Comparison of ENCODE assay signal across 14 cellular contexts in genomic region chr16:13041646-13042045, GRCh38.
DNase-seq lines count a peak whose midpoint lies in the region; TF ChIP-seq lines count a peak whose summit lies in the region.
"Had no signal": no experiment of that assay in that cellular context is flagged by ENCODE, and none has a peak within 500 bp of the region (broad histone marks: within the 10 kb centered on the region; RNA-seq: fewer than 3 reads in every experiment).

No MANE protein-coding gene starts in this region.

- no peak for TF ChIP-seq POLR2A in spleen (IDR thresholded peaks at IDR 0.05)

- no peak overlapping the region for H3K9ac ChIP-seq in rectal smooth muscle tissue (ENCODE audit: low read length)
- H3K9ac ChIP-seq: BLaER1 had no signal

- H3K36me3 ChIP-seq in ectodermal cell (ENCODE audit: control insufficient read depth, insufficient read depth, low read length) (no peaks in the 10 kb centered on the region), rectal smooth muscle tissue (ENCODE audit: control insufficient read depth, insufficient read depth, low read length) (no peaks in the 10 kb centered on the region), spleen (no peaks in the 10 kb centered on the region)
- H3K36me3 ChIP-seq: BLaER1 had no signal

- DNase-seq in D341Med (ENCODE audit: low spot score) = peak; percentile 38
- DNase-seq in LHCN-M2 (ENCODE audit: low read depth) = peak; percentile 56
- DNase-seq in spleen = no peak
- DNase-seq in SHP77 (lab: John Stamatoyannopoulos, UW) = no peak
- no peak for DNase-seq in activated CD4-positive, alpha-beta T cell treated with anti-CD3 and anti-CD28 coated beads, Interleukin-2, amount 50 U/mL, for 48 hours
- DNase-seq: 8988T; AML-193; CD4-positive, CD25-positive, alpha-beta regulatory T cell; DMS79; HCEC 1CT; HFFc6 had no signal

- intact Hi-C loops in spleen (cut with DNase I; ENCODE audit: low total_unique reads) = no loop called here

- H3K4me3 ChIP-seq in ectodermal cell (ENCODE audit: insufficient read depth, low read depth, low read length) = no peak overlapping the region
- no peak overlapping the region for H3K4me3 ChIP-seq in rectal smooth muscle tissue (ENCODE audit: low read length)
- H3K4me3 ChIP-seq in spleen = no peak overlapping the region
- H3K4me3 ChIP-seq: BLaER1 had no signal

- peak overlapping the region; percentile 65 for H3K27ac ChIP-seq in ectodermal cell (ENCODE audit: insufficient read depth, low read depth, low read length, poor library complexity, severe bottlenecking)
- peak overlapping the region; percentile 14 for H3K27ac ChIP-seq in rectal smooth muscle tissue (ENCODE audit: low read depth, low read length)
- no peak overlapping the region for H3K27ac ChIP-seq in spleen
- H3K27ac ChIP-seq: BLaER1 had no signal

- TF ChIP-seq CTCF in spleen (IDR thresholded peaks at IDR 0.05 in 8 of 11, conservative IDR thresholded peaks at IDR 0.05 in 3 of 11) = no peak

- WGBS in ectodermal cell, 2 experiments = 82 to 89% methylated on average over 2 to 3 of the region's 3 CpGs
- WGBS in spleen, 5 donors = 69 to 86% (median 75%) methylated on average over 3 of the region's 3 CpGs

- H3K9me3 ChIP-seq in ectodermal cell (ENCODE audit: control insufficient read depth, low read length) = no peaks in the 10 kb centered on the region
- peaks cover 0 to 34% (median 19%) of the 10 kb centered on the region in 8 donors for H3K9me3 ChIP-seq in spleen
- H3K9me3 ChIP-seq: BLaER1 had no signal

- peaks cover 15% of the 10 kb centered on the region for H3K4me1 ChIP-seq in ectodermal cell (ENCODE audit: control insufficient read depth, insufficient read depth, low read length)
- no peaks in the 10 kb centered on the region for H3K4me1 ChIP-seq in rectal smooth muscle tissue (ENCODE audit: control insufficient read depth, insufficient read depth, low read length)
- H3K4me1 ChIP-seq in spleen = no peaks in the 10 kb centered on the region
- H3K4me1 ChIP-seq: BLaER1 had no signal

- H3K27me3 ChIP-seq in ectodermal cell (ENCODE audit: control insufficient read depth, insufficient read depth, low read length, poor library complexity, severe bottlenecking) (no peaks in the 10 kb centered on the region), rectal smooth muscle tissue (ENCODE audit: control insufficient read depth, insufficient read depth, low read length) (no peaks in the 10 kb centered on the region), spleen (replicated peaks in 1 of 7) (no peaks in the 10 kb centered on the region)
- H3K27me3 ChIP-seq: BLaER1 had no signal

Comparison
In these comparisons a context has a peak if more than half of its experiments do, and no peak if none do; other contexts are left out.
1. DNase-seq: peak in D341Med (single experiment) and LHCN-M2 (single experiment); none in spleen (single experiment), SHP77 (0 of 2) and activated CD4-positive, alpha-beta T cell treated with anti-CD3 and anti-CD28 coated beads, Interleukin-2, amount 50 U/mL, for 48 hours (0 of 2).
2. H3K27ac ChIP-seq: peak in ectodermal cell (single experiment) and rectal smooth muscle tissue (single experiment); none in spleen (0 of 8).